ENCODE assay signal across 11 cellular contexts in genomic region chr12:1517007-1517406, GRCh38.
DNase-seq lines count a peak whose midpoint lies in the region; ATAC-seq, FAIRE-seq and TF ChIP-seq lines count a peak whose summit lies in the region.
"Had no signal": no experiment of that assay in that cellular context is flagged by ENCODE, and none has a peak within 500 bp of the region (broad histone marks: within the 10 kb centered on the region; RNA-seq: fewer than 3 reads in every experiment).

No MANE protein-coding gene starts in this region.

- TF ChIP-seq CTCF in astrocyte of the spinal cord (IDR thresholded peaks at IDR 0.05; ENCODE audit: low read depth, low read length) = peak; percentile 76
- TF ChIP-seq CTCF in mesothelial cell of epicardium (IDR thresholded peaks at IDR 0.05; ENCODE audit: unreplicated experiment) = peak; percentile 21
- TF ChIP-seq CTCF in adrenal gland (IDR thresholded peaks at IDR 0.05) = no peak
- no peak for TF ChIP-seq CTCF in sigmoid colon (IDR thresholded peaks at IDR 0.05)

- in situ Hi-C loops in astrocyte of the spinal cord (cut with HindIII; ENCODE audit: low sequenced_read_pairs) = no loop called here

- no peaks in the 10 kb centered on the region for H3K27me3 ChIP-seq in aorta (ENCODE audit: control insufficient read depth in 1 of 2, insufficient read depth in 2 of 2, low read length in 1 of 2)
- peaks cover 2% of the 10 kb centered on the region for H3K27me3 ChIP-seq in adrenal gland
- H3K27me3 ChIP-seq in sigmoid colon = peaks cover 0 to 7% (median 0%) of the 10 kb centered on the region in 3 donors
- H3K27me3 ChIP-seq: testis had no signal

- H3K4me1 ChIP-seq in aorta (ENCODE audit: control insufficient read depth in 1 of 2, insufficient read depth in 2 of 2, low read length in 2 of 2) (no peaks in the 10 kb centered on the region), adrenal gland (replicated peaks in 1 of 2) (no peaks in the 10 kb centered on the region), sigmoid colon (peaks cover 0 to 12% (median 10%) of the 10 kb centered on the region in 4 donors)
- H3K4me1 ChIP-seq: testis had no signal

- WGBS in aorta, 2 donors = 43 to 52% methylated on average over 2 of the region's 2 CpGs
- WGBS in adrenal gland, 4 donors = 34 to 51% (median 38%) methylated on average over 2 of the region's 2 CpGs
- WGBS in sigmoid colon, 2 donors = 19 to 32% methylated on average over 2 of the region's 2 CpGs

- no peak overlapping the region for H3K27ac Mint-ChIP-seq in mesothelial cell of epicardium

- no peak overlapping the region for H3K27ac ChIP-seq in aorta (ENCODE audit: low read depth in 1 of 2, low read length in 2 of 2)
- H3K27ac ChIP-seq in adrenal gland = no peak overlapping the region
- H3K27ac ChIP-seq in sigmoid colon = no peak overlapping the region
- H3K27ac ChIP-seq: testis had no signal

- H3K27me3 Mint-ChIP-seq in mesothelial cell of epicardium (ENCODE audit: low read depth) = peaks cover 4% of the 10 kb centered on the region

- ATAC-seq in aorta (ENCODE audit: low FRiP score) = no peak

- H3K9me3 Mint-ChIP-seq in mesothelial cell of epicardium = peaks cover 17% of the 10 kb centered on the region

- intact Hi-C loops in aorta (cut with DNase I) (no loop called here), adrenal gland (cut with DNase I) (no loop called here), sigmoid colon (cut with DNase I) (no loop called here)

- peaks cover 12% of the 10 kb centered on the region for H3K4me1 Mint-ChIP-seq in mesothelial cell of epicardium

- no peaks in the 10 kb centered on the region for H3K36me3 Mint-ChIP-seq in mesothelial cell of epicardium

- DNase-seq in EL (peak; percentile 74), HTR-8/SVneo (ENCODE audit: insufficient read length, low spot score) (no peak), astrocyte of the spinal cord (ENCODE audit: low read depth, low spot score) (peak; percentile 92), mesothelial cell of epicardium (ENCODE audit: low spot score in 2 of 2, unreplicated experiment in 2 of 2) (no peak), aorta (no peak), adrenal gland (no peak), sigmoid colon (no peak)
- no peak for DNase-seq in stimulated activated CD4-positive, alpha-beta T cell treated with anti-CD3 and anti-CD28 coated beads, Interleukin-2, amount 100 ng/mL, for 48 hours
- DNase-seq: activated CD4-positive, CD25-positive, alpha-beta regulatory T cell; effector CD4-positive, alpha-beta T cell; testis had no signal

- H3K9me3 ChIP-seq in aorta (ENCODE audit: control insufficient read depth, low read length) (no peaks in the 10 kb centered on the region), adrenal gland (replicated peaks in 1 of 3) (no peaks in the 10 kb centered on the region), sigmoid colon (no peaks in the 10 kb centered on the region)
- H3K9me3 ChIP-seq: testis had no signal

- H3K4me3 ChIP-seq in astrocyte of the spinal cord (ENCODE audit: low read depth, low read length) (no peak overlapping the region), aorta (ENCODE audit: low read length in 2 of 2) (no peak overlapping the region), adrenal gland (no peak overlapping the region), sigmoid colon (no peak overlapping the region)
- H3K4me3 ChIP-seq: testis had no signal

- TF ChIP-seq POLR2A in adrenal gland (IDR thresholded peaks at IDR 0.05) = no peak
- no peak for TF ChIP-seq POLR2A in sigmoid colon (IDR thresholded peaks at IDR 0.05)

- peak; percentile 80 for FAIRE-seq in HTR-8/SVneo (lab: Jason Lieb, UNC)

- H3K36me3 ChIP-seq in aorta (ENCODE audit: control insufficient read depth in 1 of 2, insufficient read depth in 2 of 2, low read length in 1 of 2) = no peaks in the 10 kb centered on the region
- no peaks in the 10 kb centered on the region for H3K36me3 ChIP-seq in adrenal gland (replicated peaks in 1 of 2)
- no peaks in the 10 kb centered on the region for H3K36me3 ChIP-seq in sigmoid colon

- no peak overlapping the region for H3K4me3 Mint-ChIP-seq in mesothelial cell of epicardium

- no peak for TF ChIP-seq EP300 in sigmoid colon (IDR thresholded peaks at IDR 0.05)

Comparison
In these comparisons a context has a peak if more than half of its experiments do, and no peak if none do; other contexts are left out.
1. DNase-seq: peak in EL (single experiment) and astrocyte of the spinal cord (single experiment); none in HTR-8/SVneo (single experiment), mesothelial cell of epicardium (0 of 2), stimulated activated CD4-positive, alpha-beta T cell treated with anti-CD3 and anti-CD28 coated beads, Interleukin-2, amount 100 ng/mL, for 48 hours (0 of 2), aorta (0 of 2), adrenal gland (0 of 7) and sigmoid colon (single experiment).
2. CTCF ChIP-seq: peak in astrocyte of the spinal cord (single experiment) and mesothelial cell of epicardium (single experiment); none in adrenal gland (0 of 6) and sigmoid colon (0 of 4).